30 cellular contexts compared by ENCODE assay signal in the genomic region with DNA sequence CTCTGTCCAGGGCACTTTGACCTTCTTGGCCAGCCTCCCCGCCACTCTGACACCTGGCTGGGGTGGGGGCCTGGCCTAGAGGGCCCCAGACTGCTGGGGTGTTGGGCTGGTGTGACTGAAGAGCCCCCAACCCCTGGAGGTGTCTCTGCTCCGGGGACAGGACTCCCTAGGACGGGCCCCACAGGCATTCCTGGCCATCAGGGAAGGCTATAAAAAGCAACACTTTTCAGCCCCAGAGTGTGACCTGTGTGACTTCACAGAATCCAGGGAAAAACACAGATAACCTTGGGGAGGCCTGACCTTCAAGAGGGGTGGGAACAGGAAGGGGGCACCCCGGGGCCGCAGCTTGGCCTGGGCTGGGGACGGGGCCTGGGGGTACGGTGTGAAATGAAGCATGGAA.
"Had no signal": no experiment of that assay in that cellular context is flagged by ENCODE, and none has a peak within 500 bp of the region (broad histone marks: within the 10 kb centered on the region; RNA-seq: fewer than 3 reads in every experiment).

No MANE protein-coding gene starts in this region.

- H3K27me3 ChIP-seq: breast epithelium, foreskin keratinocyte, gastrocnemius medialis had no signal

- H3K4me3 ChIP-seq: ascending aorta, breast epithelium, esophagus muscularis mucosa, gastrocnemius medialis had no signal

- FAIRE-seq: colon had no signal

- H3K36me3 Mint-ChIP-seq: activated CD4-positive, alpha-beta memory T cell treated with anti-CD3 and anti-CD28 coated beads for 36 hours; activated CD8-positive, alpha-beta memory T cell treated with anti-CD3 and anti-CD28 coated beads, Interleukin-2, amount 10 ng/mL, durations not matched to agents 7 days and 5 days; activated naive CD4-positive, alpha-beta T cell treated with anti-CD3 and anti-CD28 coated beads, Interleukin-2, amount 10 ng/mL, durations not matched to agents 7 days and 5 days; activated naive CD4-positive, alpha-beta T cell treated with anti-CD3 and anti-CD28 coated beads, Interleukin-2, amount 50 U/mL, for 72 hours; activated naive CD8-positive, alpha-beta T cell treated with anti-CD3 and anti-CD28 coated beads, Interleukin-2, amount 10 ng/mL, durations not matched to agents 7 days and 5 days; brain had no signal

- H3K9me3 ChIP-seq: ascending aorta, breast epithelium, esophagus muscularis mucosa, gastrocnemius medialis had no signal

- H3K9me3 Mint-ChIP-seq: activated CD4-positive, alpha-beta memory T cell treated with anti-CD3 and anti-CD28 coated beads for 36 hours; activated CD4-positive, alpha-beta T cell treated with anti-CD3 and anti-CD28 coated beads, Interleukin-2, amount 10 ng/mL, durations not matched to agents 24 days and 14 days; activated naive CD4-positive, alpha-beta T cell treated with anti-CD3 and anti-CD28 coated beads, Interleukin-2, amount 10 ng/mL, durations not matched to agents 7 days and 5 days; activated naive CD4-positive, alpha-beta T cell treated with anti-CD3 and anti-CD28 coated beads, Interleukin-2, amount 50 U/mL, for 72 hours; activated naive CD8-positive, alpha-beta T cell treated with anti-CD3 and anti-CD28 coated beads, Interleukin-2, amount 10 ng/mL, durations not matched to agents 7 days and 5 days; activated T-cell treated with anti-CD3 and anti-CD28 coated beads, Interleukin-2, amount 50 U/mL, for 72 hours; brain; effector memory CD8-positive, alpha-beta T cell had no signal

- H3K36me3 ChIP-seq: ascending aorta, breast epithelium, esophagus muscularis mucosa, gastrocnemius medialis had no signal

- H3K4me1 Mint-ChIP-seq: activated CD4-positive, alpha-beta T cell treated with anti-CD3 and anti-CD28 coated beads for 36 hours; activated CD4-positive, alpha-beta T cell treated with anti-CD3 and anti-CD28 coated beads, Interleukin-2, amount 10 ng/mL, durations not matched to agents 24 days and 14 days; activated CD8-positive, alpha-beta memory T cell treated with anti-CD3 and anti-CD28 coated beads, Interleukin-2, amount 10 ng/mL, durations not matched to agents 7 days and 5 days; activated naive CD4-positive, alpha-beta T cell treated with anti-CD3 and anti-CD28 coated beads, Interleukin-2, amount 10 ng/mL, durations not matched to agents 7 days and 5 days; activated naive CD8-positive, alpha-beta T cell treated with anti-CD3 and anti-CD28 coated beads, Interleukin-2, amount 10 ng/mL, durations not matched to agents 7 days and 5 days had no signal

- H3K4me3 Mint-ChIP-seq: activated CD4-positive, alpha-beta memory T cell treated with anti-CD3 and anti-CD28 coated beads for 36 hours; activated CD4-positive, alpha-beta T cell treated with anti-CD3 and anti-CD28 coated beads for 36 hours; activated CD4-positive, alpha-beta T cell treated with anti-CD3 and anti-CD28 coated beads, Interleukin-2, amount 10 ng/mL, durations not matched to agents 24 days and 14 days; activated CD8-positive, alpha-beta memory T cell treated with anti-CD3 and anti-CD28 coated beads, Interleukin-2, amount 10 ng/mL, durations not matched to agents 7 days and 5 days; activated CD8-positive, alpha-beta T cell treated with anti-CD3 and anti-CD28 coated beads, Interleukin-2, amount 10 ng/mL, durations not matched to agents 7 days and 5 days; activated naive CD4-positive, alpha-beta T cell treated with anti-CD3 and anti-CD28 coated beads, Interleukin-2, amount 10 ng/mL, durations not matched to agents 7 days and 5 days; activated naive CD8-positive, alpha-beta T cell treated with anti-CD3 and anti-CD28 coated beads, Interleukin-2, amount 10 ng/mL, durations not matched to agents 7 days and 5 days; activated T-cell treated with anti-CD3 and anti-CD28 coated beads, Interleukin-2, amount 50 U/mL, for 72 hours; brain; effector memory CD8-positive, alpha-beta T cell had no signal

- H3K27ac ChIP-seq: ascending aorta, breast epithelium, esophagus muscularis mucosa, foreskin keratinocyte, gastrocnemius medialis had no signal

- ATAC-seq: activated CD4-positive, alpha-beta T cell treated with anti-CD3 and anti-CD28 coated beads for 36 hours; activated CD8-positive, alpha-beta memory T cell treated with anti-CD3 and anti-CD28 coated beads, Interleukin-2, amount 10 ng/mL, durations not matched to agents 7 days and 5 days; activated CD8-positive, alpha-beta T cell treated with anti-CD3 and anti-CD28 coated beads, Interleukin-2, amount 10 ng/mL, durations not matched to agents 7 days and 5 days; activated naive CD4-positive, alpha-beta T cell treated with anti-CD3 and anti-CD28 coated beads, Interleukin-2, amount 50 U/mL, for 72 hours; activated T-cell treated with anti-CD3 and anti-CD28 coated beads, Interleukin-2, amount 50 U/mL, for 72 hours; effector memory CD8-positive, alpha-beta T cell; foreskin keratinocyte; gastrocnemius medialis had no signal

- H3K4me1 ChIP-seq: ascending aorta, breast epithelium, gastrocnemius medialis had no signal

- DNase-seq: activated CD4-positive, alpha-beta memory T cell treated with anti-CD3 and anti-CD28 coated beads for 36 hours; activated CD4-positive, alpha-beta T cell treated with anti-CD3 and anti-CD28 coated beads for 36 hours; activated CD4-positive, alpha-beta T cell treated with anti-CD3 and anti-CD28 coated beads, Interleukin-2, amount 10 ng/mL, durations not matched to agents 24 days and 14 days; activated CD4-positive, CD25-positive, alpha-beta regulatory T cell; activated CD4-positive, CD25-positive, alpha-beta regulatory T cell treated with anti-CD3 and anti-CD28 coated beads, Interleukin-2, amount 50 U/mL, for 72 hours; activated CD8-positive, alpha-beta memory T cell treated with anti-CD3 and anti-CD28 coated beads, Interleukin-2, amount 10 ng/mL, durations not matched to agents 7 days and 5 days; activated CD8-positive, alpha-beta memory T cell treated with anti-CD3 and anti-CD28 coated beads, Interleukin-2, amount 50 U/mL, for 4 hours; activated CD8-positive, alpha-beta T cell treated with anti-CD3 and anti-CD28 coated beads, Interleukin-2, amount 10 ng/mL, durations not matched to agents 7 days and 5 days; activated gamma-delta T cell; activated naive CD4-positive, alpha-beta T cell; activated naive CD4-positive, alpha-beta T cell treated with anti-CD3 and anti-CD28 coated beads, Interleukin-2, amount 10 ng/mL, durations not matched to agents 7 days and 5 days; activated naive CD8-positive, alpha-beta T cell treated with anti-CD3 and anti-CD28 coated beads, Interleukin-2, amount 10 ng/mL, durations not matched to agents 7 days and 5 days; activated T-cell treated with anti-CD3 and anti-CD28 coated beads, Interleukin-2, amount 50 U/mL, for 1 hour; activated T-cell treated with anti-CD3 and anti-CD28 coated beads, Interleukin-2, amount 50 U/mL, for 72 hours; caudate nucleus; cortex of kidney; dermis blood vessel endothelial cell; effector CD4-positive, alpha-beta T cell; effector memory CD8-positive, alpha-beta T cell; erythroblast; foreskin keratinocyte; gastrocnemius medialis; glutamatergic neuron; T-helper 2 cell had no signal
